11 cellular contexts compared by ENCODE assay signal in genomic region chr4:87227704-87228560, GRCh38.
"Had no signal": no experiment of that assay in that cellular context is flagged by ENCODE, and none has a peak within 500 bp of the region (broad histone marks: within the 10 kb centered on the region; RNA-seq: fewer than 3 reads in every experiment).

No MANE protein-coding gene starts in this region.

- DNase-seq: activated CD4-positive, alpha-beta memory T cell treated with anti-CD3 and anti-CD28 coated beads for 36 hours; activated CD4-positive, CD25-positive, alpha-beta regulatory T cell treated with anti-CD3 and anti-CD28 coated beads, Interleukin-2, amount 50 U/mL, for 72 hours; activated gamma-delta T cell; activated naive CD8-positive, alpha-beta T cell treated with anti-CD3 and anti-CD28 coated beads for 36 hours; activated T-cell treated with anti-CD3 and anti-CD28 coated beads, Interleukin-2, amount 50 U/mL, for 48 hours; central memory CD4-positive, alpha-beta T cell; cortex of kidney; erythroblast; tibial artery had no signal

- H3K27ac ChIP-seq: skin epidermis, tibial artery, vagina had no signal

- H3K27me3 ChIP-seq: tibial artery, vagina had no signal

- H3K4me3 ChIP-seq: skin epidermis, tibial artery, vagina had no signal

- H3K4me1 ChIP-seq: tibial artery, vagina had no signal

- H3K36me3 ChIP-seq: tibial artery, vagina had no signal

- H3K9me3 ChIP-seq: tibial artery, vagina had no signal
